In the genomic region with DNA sequence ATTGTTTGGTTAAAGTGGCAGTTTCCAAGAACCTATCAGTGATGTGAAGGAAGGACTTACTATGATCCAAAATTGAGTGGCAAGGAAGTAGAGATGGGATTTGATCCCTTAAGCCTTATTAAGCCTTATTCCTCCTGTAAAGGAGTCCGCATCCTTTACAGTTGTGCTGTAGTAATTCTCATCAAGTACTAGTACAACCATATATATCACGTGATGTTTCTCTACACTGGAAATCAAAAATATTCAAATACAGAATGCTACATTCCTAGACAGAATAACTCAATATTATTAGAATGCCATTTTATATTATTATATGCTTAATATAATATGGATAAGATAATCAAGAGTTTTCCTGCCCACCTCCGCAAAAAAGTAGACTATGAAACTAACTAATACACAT, we compare ENCODE assay signal across 8 cellular contexts.
"Had no signal": no experiment of that assay in that cellular context is flagged by ENCODE, and none has a peak within 500 bp of the region (broad histone marks: within the 10 kb centered on the region; RNA-seq: fewer than 3 reads in every experiment).

No MANE protein-coding gene starts in this region.

- FAIRE-seq: G401.6, GM12878, GM12891, GM12892, GM18507, GM19239 had no signal

- H3K4me3 ChIP-seq: GM12878 had no signal

- ATAC-seq: GM12878 had no signal

- DNase-seq: GDM1, GF-D8 had no signal
